Comparison of ENCODE assay signal across 28 cellular contexts in the genomic region with DNA sequence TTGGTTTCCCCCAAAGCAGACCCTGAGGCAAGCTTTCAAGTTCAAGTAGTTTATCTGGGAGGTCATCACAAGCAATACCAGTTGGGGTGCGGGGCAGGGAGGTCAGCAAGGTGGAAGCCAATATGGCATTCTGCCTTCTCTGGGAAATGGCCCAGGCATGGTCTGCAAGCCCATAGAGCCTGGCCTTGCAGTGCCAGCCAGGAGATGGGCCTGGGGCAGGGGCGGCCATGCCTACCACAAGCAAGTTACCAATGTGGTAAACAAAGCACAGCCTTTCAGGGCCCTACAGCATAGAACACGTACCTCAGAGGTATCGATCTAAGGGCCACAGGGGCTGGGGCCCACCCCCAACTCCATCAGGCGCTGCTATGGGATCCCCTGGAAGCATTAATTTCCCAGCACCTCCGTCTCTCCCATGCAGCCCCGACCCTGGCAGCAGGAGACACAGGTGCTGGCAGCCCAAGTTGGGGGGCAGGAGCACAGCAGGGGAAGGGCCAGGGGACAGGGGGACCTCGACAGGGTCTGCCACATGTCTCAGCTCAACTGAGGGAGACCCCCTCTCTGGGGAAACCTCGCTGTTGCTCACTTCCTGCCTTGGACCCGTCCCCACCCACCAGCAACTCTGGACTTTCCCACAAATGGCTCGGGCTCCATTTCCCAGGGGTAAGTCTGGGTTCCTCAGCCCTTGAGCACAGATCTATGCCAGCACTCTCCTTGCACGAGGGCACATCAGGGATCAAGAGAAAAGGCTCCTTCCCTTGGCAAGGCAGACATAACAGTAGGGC.
"Had no signal": no experiment of that assay in that cellular context is flagged by ENCODE, and none has a peak within 500 bp of the region (broad histone marks: within the 10 kb centered on the region; RNA-seq: fewer than 3 reads in every experiment).

No MANE protein-coding gene starts in this region.

- H3K4me3 ChIP-seq: esophagus squamous epithelium, heart right ventricle, lung, mucosa of descending colon, pancreas, stomach, thyroid gland, upper lobe of left lung had no signal

- H3K36me3 Mint-ChIP-seq: immature natural killer cell; memory B cell; naive B cell; stimulated activated effector memory CD8-positive, alpha-beta T cell treated with anti-CD3 and anti-CD28 coated beads, Interleukin-12 subunit alpha, Interleukin-12 subunit beta, amount 100 ng/mL, for 72 hours had no signal

- H3K27me3 ChIP-seq: pancreas, thyroid gland, upper lobe of left lung had no signal

- DNase-seq: cerebellar nuclear complex; cortex of kidney; effector memory CD8-positive, alpha-beta T cell; erythroblast; esophagus squamous epithelium; foreskin melanocyte; glutamatergic neuron; heart right ventricle; hippocampal formation; immature natural killer cell; kidney; mucosa of descending colon; naive B cell; occipital lobe; pancreas; stimulated activated CD4-positive, alpha-beta T cell treated with anti-CD3 and anti-CD28 coated beads, Interleukin-2, amount 100 ng/mL, for 24 hours; stimulated activated CD4-positive, alpha-beta T cell treated with anti-CD3 and anti-CD28 coated beads, Interleukin-4, amount 100 ng/mL, for 24 hours; stimulated activated naive CD4-positive, alpha-beta T cell treated with Interleukin-2 at 50 U/mL for 16 hours; stomach; thyroid gland had no signal

- H3K4me1 ChIP-seq: heart right ventricle, pancreas, thyroid gland, upper lobe of left lung had no signal

- H3K4me3 Mint-ChIP-seq: effector memory CD8-positive, alpha-beta T cell; immature natural killer cell; memory B cell; naive B cell; nephron; stimulated activated effector memory CD8-positive, alpha-beta T cell treated with anti-CD3 and anti-CD28 coated beads, Interleukin-12 subunit alpha, Interleukin-12 subunit beta, amount 100 ng/mL, for 72 hours had no signal

- H3K9me3 ChIP-seq: esophagus squamous epithelium, heart right ventricle, mucosa of descending colon, pancreas, stomach, thyroid gland, upper lobe of left lung had no signal

- H3K27ac ChIP-seq: esophagus squamous epithelium, heart right ventricle, pancreas, stomach, thyroid gland, upper lobe of left lung had no signal

- H3K27ac Mint-ChIP-seq: effector memory CD8-positive, alpha-beta T cell; immature natural killer cell; memory B cell; naive B cell; progenitor cell of endocrine pancreas; stimulated activated effector memory CD8-positive, alpha-beta T cell treated with anti-CD3 and anti-CD28 coated beads, Interleukin-12 subunit alpha, Interleukin-12 subunit beta, amount 100 ng/mL, for 72 hours had no signal

- ATAC-seq: effector memory CD8-positive, alpha-beta T cell; heart right ventricle; left lobe of liver; mucosa of descending colon; pancreas; sciatic nerve; stimulated activated effector memory CD8-positive, alpha-beta T cell treated with anti-CD3 and anti-CD28 coated beads, Interleukin-12 subunit alpha, Interleukin-12 subunit beta, amount 100 ng/mL, for 72 hours had no signal

- H3K4me1 Mint-ChIP-seq: immature natural killer cell; stimulated activated effector memory CD8-positive, alpha-beta T cell treated with anti-CD3 and anti-CD28 coated beads, Interleukin-12 subunit alpha, Interleukin-12 subunit beta, amount 100 ng/mL, for 72 hours had no signal

- H3K9me3 Mint-ChIP-seq: effector memory CD8-positive, alpha-beta T cell; immature natural killer cell; memory B cell; naive B cell; nephron; stimulated activated effector memory CD8-positive, alpha-beta T cell treated with anti-CD3 and anti-CD28 coated beads, Interleukin-12 subunit alpha, Interleukin-12 subunit beta, amount 100 ng/mL, for 72 hours had no signal

- H3K36me3 ChIP-seq: esophagus squamous epithelium, heart right ventricle, pancreas, stomach, thyroid gland, upper lobe of left lung had no signal
